9 cellular contexts compared by ENCODE assay signal in genomic region chr3:128607710-128608048, GRCh38. TPM values are rescaled to one million over a fixed set of nuclear protein-coding genes. Genes with fewer than 3 reads are reported as not detected.
DNase-seq lines count a peak whose midpoint lies in the region; ATAC-seq and TF ChIP-seq lines count a peak whose summit lies in the region.
"Had no signal": no experiment of that assay in that cellular context is flagged by ENCODE, and none has a peak within 500 bp of the region (broad histone marks: within the 10 kb centered on the region; RNA-seq: fewer than 3 reads in every experiment).

No MANE protein-coding gene starts in this region.

- no peaks in the 10 kb centered on the region for H3K9me2 ChIP-seq in GM23338 (ENCODE audit: insufficient read depth)

- no peaks in the 10 kb centered on the region for H3K36me3 Mint-ChIP-seq in GM23338 (ENCODE audit: low read depth)
- H3K36me3 Mint-ChIP-seq: activated naive CD8-positive, alpha-beta T cell treated with anti-CD3 and anti-CD28 coated beads, Interleukin-2, amount 10 ng/mL, durations not matched to agents 7 days and 5 days had no signal

- H3K4me2 ChIP-seq in GM23338 = peak overlapping the region; percentile 90

- no peaks in the 10 kb centered on the region for H3K9me3 Mint-ChIP-seq in GM23338
- H3K9me3 Mint-ChIP-seq: activated naive CD8-positive, alpha-beta T cell treated with anti-CD3 and anti-CD28 coated beads, Interleukin-2, amount 10 ng/mL, durations not matched to agents 7 days and 5 days had no signal

- H3K27ac ChIP-seq in GM23338 (ENCODE audit: low read depth) = no peak overlapping the region
- H3K27ac ChIP-seq in spleen = peak overlapping the region; percentile 53 to 84 (median 79)

- H3K4me1 ChIP-seq in GM23338 (ENCODE audit: insufficient read depth) (no peaks in the 10 kb centered on the region), spleen (peaks cover 0 to 48% (median 19%) of the 10 kb centered on the region in 6 donors)

- peaks cover 14% of the 10 kb centered on the region for H3K27me3 Mint-ChIP-seq in GM23338 (ENCODE audit: insufficient read depth, low read depth, poor library complexity)

- no peak overlapping the region; the same call in 2 of the 3 replicates for H3K4me3 Mint-ChIP-seq in GM23338

- DNase-seq in GM23338 (ENCODE audit: low spot score) (no peak), cerebellum (ENCODE audit: low spot score) (peak; percentile 19), left kidney (ENCODE audit: low read depth, low spot score) (peak; percentile 18), spleen (no peak), NCI-H2081 treated with DMSO at 0.1 percent for 48 hours (lab: John Stamatoyannopoulos, UW) (no peak), NCI-H2029 (lab: John Stamatoyannopoulos, UW) (no peak)

- TF ChIP-seq CTCF in GM23338 (conservative IDR thresholded peaks at IDR 0.05; ENCODE audit: low read depth in 2 of 2) (no peak), spleen (IDR thresholded peaks at IDR 0.05 in 8 of 11, conservative IDR thresholded peaks at IDR 0.05 in 3 of 11) (no peak)

- H3K27ac Mint-ChIP-seq in GM23338 = no peak overlapping the region
- H3K27ac Mint-ChIP-seq: activated naive CD8-positive, alpha-beta T cell treated with anti-CD3 and anti-CD28 coated beads, Interleukin-2, amount 10 ng/mL, durations not matched to agents 7 days and 5 days had no signal

- H3K27me3 ChIP-seq in GM23338 (ENCODE audit: insufficient read depth) = no peaks in the 10 kb centered on the region
- peaks cover 0 to 9% (median 0%) of the 10 kb centered on the region in 7 donors for H3K27me3 ChIP-seq in spleen (replicated peaks in 1 of 7)

- intact Hi-C loops in spleen (cut with DNase I; ENCODE audit: low total_unique reads) = loop anchor here (5.0 to 10.0 kb wide), 2 partner anchors 180 to 503 kb away; no protein-coding TSS in a partner anchor

- no peak for TF ChIP-seq POLR2A in spleen (IDR thresholded peaks at IDR 0.05)

- no peaks in the 10 kb centered on the region for H3K36me3 ChIP-seq in GM23338 (ENCODE audit: insufficient read depth)
- H3K36me3 ChIP-seq in spleen = no peaks in the 10 kb centered on the region

- no peaks in the 10 kb centered on the region for H3F3A ChIP-seq in GM23338 (replicated peaks; ENCODE audit: low read depth)

- 30 to 57% (median 42%) methylated on average over 3 to 12 of the region's 12 CpGs for WGBS in spleen, 5 donors

- H3K79me2 ChIP-seq in GM23338 (replicated peaks; ENCODE audit: insufficient read depth) = no peaks in the 10 kb centered on the region

- ATAC-seq in GM23338 = peak; percentile 62; the same call in 2 of the 3 replicates
- ATAC-seq in GM18867 (IDR thresholded peaks at IDR 0.05; ENCODE audit: unreplicated experiment) = no peak
- ATAC-seq in HG02763 (IDR thresholded peaks at IDR 0.05; ENCODE audit: unreplicated experiment) = no peak

- H3K9me3 ChIP-seq in spleen = no peaks in the 10 kb centered on the region

- H2AFZ ChIP-seq in GM23338 = peak overlapping the region; percentile 95; the same call in 1 of the 2 replicates

- H4K20me1 ChIP-seq in GM23338 (replicated peaks; ENCODE audit: insufficient read depth) = no peaks in the 10 kb centered on the region; the same call in none of the 2 replicates

- H3K4me3 ChIP-seq in GM23338 (peak overlapping the region; percentile 63), spleen (peak overlapping the region; percentile 18 to 74 (median 49))

- no peaks in the 10 kb centered on the region; the same call in 2 of the 3 replicates for H3K4me1 Mint-ChIP-seq in GM23338

TF ChIP-seq in GM23338, 12 proteins besides CTCF, POLR2A, EP300 and RAD21 (continues in another document):
- TF ChIP-seq ZNF462 (CRISPR knock-in tag; IDR thresholded peaks at IDR 0.05) (no peak), STAT1 (IDR thresholded peaks at IDR 0.05; ENCODE audit: unreplicated experiment) (no peak), POLR2AphosphoS5 (IDR thresholded peaks at IDR 0.05; ENCODE audit: low read depth) (no peak), JUNB (IDR thresholded peaks at IDR 0.05; ENCODE audit: unreplicated experiment) (no peak), EZH2 (IDR thresholded peaks at IDR 0.05; ENCODE audit: low read depth, unreplicated experiment) (no peak), ZNF114 (CRISPR knock-in tag; IDR thresholded peaks at IDR 0.05) (no peak), CREB1 (CRISPR knock-in tag; IDR thresholded peaks at IDR 0.05; ENCODE audit: low read depth) (no peak), NANOG (IDR thresholded peaks at IDR 0.05; ENCODE audit: borderline replicate concordance) (no peak)

RNA-seq across cellular contexts. Expression of gene RPN1, which starts 42.9 kb away (rescaled TPM):
- 218 and 231 TPM in 2 replicates for total RNA-seq in GM23338 (2014; rRNA removed; shearing (Covaris generic))
- polyA plus RNA-seq in GM23338 (2016; fragmentation: Nextera tagmentation; extraction: Ambion mirVana) = 108 and 111 TPM in 2 replicates
- total RNA-seq in cerebellum = 146 TPM
- total RNA-seq in spleen = 100 to 1,000 TPM; 128 to 263 (median 190) TPM
- 10 to 100 TPM; 44.9 to 78.1 (median 75.4) TPM for polyA plus RNA-seq in spleen

Comparison
In these comparisons a context has a peak if more than half of its experiments do, and no peak if none do; other contexts are left out.
1. DNase-seq: peak in cerebellum (single experiment) and left kidney (single experiment); none in GM23338 (single experiment), spleen (single experiment), NCI-H2081 treated with DMSO at 0.1 percent for 48 hours (single experiment) and NCI-H2029 (single experiment).